Comparison of ENCODE assay signal across 9 cellular contexts in the genomic region with DNA sequence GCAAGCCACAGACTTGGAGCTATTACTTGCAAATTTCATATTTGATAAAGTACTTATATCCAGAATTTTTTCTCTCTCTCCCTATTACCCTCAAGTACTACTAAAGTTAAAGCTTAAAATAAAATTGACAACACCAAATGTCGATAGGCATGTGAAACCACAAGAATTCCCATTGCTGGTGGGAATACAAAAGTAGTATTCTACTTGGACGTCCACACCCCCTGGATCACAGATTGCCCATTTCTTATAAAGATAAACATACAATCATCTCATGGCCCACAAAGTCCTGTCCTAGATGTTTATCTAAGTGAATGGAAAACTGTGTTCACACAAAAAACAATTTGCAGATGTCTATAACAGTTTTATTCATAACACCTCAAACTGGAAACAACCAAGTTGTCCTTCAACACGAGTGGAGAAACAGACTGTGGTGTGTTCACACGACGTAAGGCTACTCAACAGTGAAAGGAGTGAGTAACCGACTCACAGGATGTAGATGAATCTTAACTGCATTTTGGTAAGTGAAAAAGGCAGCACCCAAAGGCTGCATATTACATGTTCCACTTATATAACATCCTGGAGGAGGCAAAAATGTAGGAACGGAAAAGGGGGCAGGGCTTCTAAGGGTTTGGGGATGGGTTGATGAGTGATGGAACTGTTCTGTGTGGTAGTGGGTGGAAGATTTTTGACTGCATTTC.
DNase-seq lines count a peak whose midpoint lies in the region; ATAC-seq and TF ChIP-seq lines count a peak whose summit lies in the region.
"Had no signal": no experiment of that assay in that cellular context is flagged by ENCODE, and none has a peak within 500 bp of the region (broad histone marks: within the 10 kb centered on the region; RNA-seq: fewer than 3 reads in every experiment).

No MANE protein-coding gene starts in this region.

- no peak overlapping the region for H2BK120ac ChIP-seq in trophoblast cell (ENCODE audit: insufficient read depth, low read length, poor library complexity)

- H3K18ac ChIP-seq in trophoblast cell (ENCODE audit: low read length): no peak overlapping the region

- peak; percentile 13 for DNase-seq in astrocyte of the spinal cord (ENCODE audit: low read depth, low spot score)
- DNase-seq in neural progenitor cell (ENCODE audit: low spot score): no peak
- DNase-seq in naive thymus-derived CD8-positive, alpha-beta T cell: no peak
- DNase-seq in NCI-H1092 (lab: John Stamatoyannopoulos, UW): no peak
- DNase-seq in trophoblast cell: no peak

- H4K91ac ChIP-seq in trophoblast cell (ENCODE audit: low read depth, low read length): no peak overlapping the region

- in situ Hi-C loops in astrocyte of the spinal cord (cut with HindIII; ENCODE audit: low sequenced_read_pairs): no loop called here

- peak overlapping the region; percentile 71 for H2AFZ ChIP-seq in neural progenitor cell (replicated peaks)
- H2AFZ ChIP-seq in trophoblast cell (ENCODE audit: insufficient read depth, low read length, poor library complexity): no peak overlapping the region

- no peaks in the 10 kb centered on the region for H3K36me3 Mint-ChIP-seq in neural progenitor cell
- H3K36me3 Mint-ChIP-seq in naive thymus-derived CD8-positive, alpha-beta T cell: no peaks in the 10 kb centered on the region
- H3K36me3 Mint-ChIP-seq: CD4-positive, alpha-beta memory T cell had no signal

- H3K4me3 Mint-ChIP-seq in neural progenitor cell: no peak overlapping the region
- no peak overlapping the region for H3K4me3 Mint-ChIP-seq in naive thymus-derived CD8-positive, alpha-beta T cell
- H3K4me3 Mint-ChIP-seq: CD4-positive, alpha-beta memory T cell had no signal

- H3K4me2 ChIP-seq in neural progenitor cell (no peak overlapping the region), trophoblast cell (ENCODE audit: low read length) (no peak overlapping the region)

- H3K9me3 ChIP-seq in neural progenitor cell (ENCODE audit: low read depth) (no peaks in the 10 kb centered on the region), trophoblast cell (ENCODE audit: insufficient read depth, low read depth, low read length) (no peaks in the 10 kb centered on the region)

- no peak overlapping the region for H2AK5ac ChIP-seq in trophoblast cell (ENCODE audit: low read length)

- no peaks in the 10 kb centered on the region for H3K4me1 Mint-ChIP-seq in neural progenitor cell
- no peaks in the 10 kb centered on the region for H3K4me1 Mint-ChIP-seq in naive thymus-derived CD8-positive, alpha-beta T cell
- H3K4me1 Mint-ChIP-seq: CD4-positive, alpha-beta memory T cell had no signal

- H3K9me3 Mint-ChIP-seq in neural progenitor cell: no peaks in the 10 kb centered on the region
- H3K9me3 Mint-ChIP-seq in naive thymus-derived CD8-positive, alpha-beta T cell: no peaks in the 10 kb centered on the region
- H3K9me3 Mint-ChIP-seq: CD4-positive, alpha-beta memory T cell had no signal

- H3K27me3 Mint-ChIP-seq in neural progenitor cell (ENCODE audit: insufficient read depth, low read depth): no peaks in the 10 kb centered on the region
- H3K27me3 Mint-ChIP-seq in naive thymus-derived CD8-positive, alpha-beta T cell: peaks cover 6 to 24% (median 11%) of the 10 kb centered on the region in 5 donors

- no peak overlapping the region for H2BK5ac ChIP-seq in trophoblast cell (ENCODE audit: low read depth, low read length, poor library complexity)

- no peaks in the 10 kb centered on the region for H3K79me2 ChIP-seq in neural progenitor cell (ENCODE audit: low read depth)
- H3K79me2 ChIP-seq in trophoblast cell (ENCODE audit: control insufficient read depth, insufficient read depth, low read length, poor library complexity): no peaks in the 10 kb centered on the region

- no peak overlapping the region for H4K12ac ChIP-seq in trophoblast cell (ENCODE audit: low read depth, low read length)

- H3F3A ChIP-seq in neural progenitor cell (ENCODE audit: low read depth): no peaks in the 10 kb centered on the region

- H3K79me1 ChIP-seq in trophoblast cell (ENCODE audit: low read length): no peaks in the 10 kb centered on the region

- H4K8ac ChIP-seq in trophoblast cell (ENCODE audit: low read depth, low read length): no peak overlapping the region

- no CpG with 5 or more reads among the region's 7 CpGs for WGBS in trophoblast cell (ENCODE audit: extremely low coverage, insufficient coverage, insufficient read length)

- H3K27me3 ChIP-seq in neural progenitor cell (no peaks in the 10 kb centered on the region), trophoblast cell (ENCODE audit: insufficient read depth, low read length) (no peaks in the 10 kb centered on the region)

- no peak overlapping the region for H3K27ac Mint-ChIP-seq in neural progenitor cell
- peak overlapping the region in 1 of 10 donors; percentile 10 for H3K27ac Mint-ChIP-seq in naive thymus-derived CD8-positive, alpha-beta T cell
- H3K27ac Mint-ChIP-seq: CD4-positive, alpha-beta memory T cell had no signal

- H3K4me3 ChIP-seq in astrocyte of the spinal cord (ENCODE audit: low read depth, low read length) (no peak overlapping the region), neural progenitor cell (no peak overlapping the region), trophoblast cell (ENCODE audit: low read depth, low read length) (no peak overlapping the region)

- H3K14ac ChIP-seq in trophoblast cell (ENCODE audit: low read length): no peak overlapping the region

- no peak overlapping the region for H3K4ac ChIP-seq in trophoblast cell (ENCODE audit: low read depth, low read length)

- H3K36me3 ChIP-seq in neural progenitor cell (no peaks in the 10 kb centered on the region), trophoblast cell (ENCODE audit: control insufficient read depth in 1 of 2, insufficient read depth in 2 of 2, low read length in 2 of 2) (no peaks in the 10 kb centered on the region)

- H3K27ac ChIP-seq in neural progenitor cell: no peak overlapping the region
- no peak overlapping the region for H3K27ac ChIP-seq in trophoblast cell (ENCODE audit: low read depth, low read length)

- ATAC-seq in GM18517 (IDR thresholded peaks at IDR 0.05; ENCODE audit: unreplicated experiment): peak; percentile 23
- ATAC-seq in HG02885 (IDR thresholded peaks at IDR 0.05; ENCODE audit: poor library complexity, unreplicated experiment): peak; percentile 11
- ATAC-seq in naive thymus-derived CD8-positive, alpha-beta T cell: no peak
- ATAC-seq in HG03565 (IDR thresholded peaks at IDR 0.05; ENCODE audit: unreplicated experiment): no peak

- no peaks in the 10 kb centered on the region for H3K4me1 ChIP-seq in neural progenitor cell
- H3K4me1 ChIP-seq in trophoblast cell (ENCODE audit: control insufficient read depth in 1 of 2, insufficient read depth in 2 of 2, low read length in 2 of 2): no peaks in the 10 kb centered on the region

- no peak overlapping the region for H3K23ac ChIP-seq in trophoblast cell (ENCODE audit: low read length)

- H3K9ac ChIP-seq in neural progenitor cell: no peak overlapping the region
- H3K9ac ChIP-seq in trophoblast cell (ENCODE audit: low read length): no peak overlapping the region

- H2BK12ac ChIP-seq in trophoblast cell (ENCODE audit: low read length): no peak overlapping the region

- no peak for TF ChIP-seq CTCF in astrocyte of the spinal cord (IDR thresholded peaks at IDR 0.05; ENCODE audit: low read depth, low read length)
- no peak for TF ChIP-seq CTCF in neural progenitor cell (IDR thresholded peaks at IDR 0.05)

- no peaks in the 10 kb centered on the region for H4K20me1 ChIP-seq in neural progenitor cell (ENCODE audit: low read depth)

- POLR2A ChIA-PET in naive thymus-derived CD8-positive, alpha-beta T cell (lab: Charles Lee): interaction anchor here (0.6 kb wide), 1 partner anchor 428 kb away, joined by 3 read pairs; no protein-coding TSS in a partner anchor

Comparison
In these comparisons a context has a peak if more than half of its experiments do, and no peak if none do; other contexts are left out.
1. ATAC-seq: peak in GM18517 (single experiment) and HG02885 (single experiment); none in naive thymus-derived CD8-positive, alpha-beta T cell (0 of 2) and HG03565 (single experiment).